ENCODE assay signal across 18 cellular contexts in genomic region chr9:96758845-96759673, GRCh38. TPM values are rescaled to one million over a fixed set of nuclear protein-coding genes. Genes with fewer than 3 reads are reported as not detected.
DNase-seq lines count a peak whose midpoint lies in the region; ATAC-seq, FAIRE-seq and TF ChIP-seq lines count a peak whose summit lies in the region.
"Had no signal": no experiment of that assay in that cellular context is flagged by ENCODE, and none has a peak within 500 bp of the region (broad histone marks: within the 10 kb centered on the region; RNA-seq: fewer than 3 reads in every experiment).

No MANE protein-coding gene starts in this region.

- H2AK5ac ChIP-seq in H1 (ENCODE audit: low read depth, low read length), result no peak overlapping the region
- no peak overlapping the region for H2AK5ac ChIP-seq in mesendoderm (ENCODE audit: low read length)

- no peak overlapping the region for H2BK20ac ChIP-seq in H1 (ENCODE audit: low read length)

- WGBS in HUES64, result 96% methylated on average over 8 of the region's 9 CpGs
- WGBS in H1 (ENCODE audit: extremely low coverage in 1 of 2, insufficient coverage in 1 of 2, insufficient read length in 1 of 2, insufficient replicate concordance in 2 of 2, low coverage in 1 of 2, low lambda C conversion rate in 2 of 2, missing lambda C conversion rate in 1 of 2), 2 experiments, result 89% methylated on average over 9 of the region's 9 CpGs; no CpG with 5 or more reads in 1 of the 2 experiments
- WGBS in mesendoderm (ENCODE audit: extremely low coverage, insufficient coverage, low lambda C conversion rate), result no CpG with 5 or more reads among the region's 9 CpGs

- TF ChIP-seq CTCF in H1 (IDR thresholded peaks at IDR 0.05; ENCODE audit: control extremely low read depth in 1 of 3, insufficient read depth in 1 of 3, low read depth in 1 of 3, low read length in 3 of 3), result no peak

- no peak overlapping the region for H2AFZ ChIP-seq in H1 (ENCODE audit: low read length)

- no peak for TF ChIP-seq POLR2A in H1 (IDR thresholded peaks at IDR 0.05; ENCODE audit: control extremely low read depth in 1 of 2, low read depth in 2 of 2, low read length in 2 of 2)

- H3K56ac ChIP-seq in H1 (replicated peaks; ENCODE audit: insufficient read length, low read depth, low read length), result no peak overlapping the region
- no peak overlapping the region for H3K56ac ChIP-seq in mesendoderm (ENCODE audit: low read length)

- H3K4me1 ChIP-seq in HUES64 (ENCODE audit: insufficient read depth, low read length) (no peaks in the 10 kb centered on the region), H1 (replicated peaks in 1 of 4; ENCODE audit: control insufficient read depth in 3 of 4, insufficient read depth in 4 of 4, low read length in 3 of 4) (no peaks in the 10 kb centered on the region), mesendoderm (ENCODE audit: control insufficient read depth, low read depth, low read length) (no peaks in the 10 kb centered on the region)
- H3K4me1 ChIP-seq: Peyer's patch, right atrium auricular region had no signal

- H3K9ac ChIP-seq in HUES64 (ENCODE audit: low read depth, low read length) (no peak overlapping the region), H1 (replicated peaks in 1 of 4; ENCODE audit: extremely low read depth in 1 of 4, low read depth in 3 of 4, low read length in 3 of 4) (no peak overlapping the region), mesendoderm (ENCODE audit: low read length) (no peak overlapping the region)

- no peak overlapping the region for H3K27ac ChIP-seq in HUES64 (ENCODE audit: low read depth, low read length)
- no peak overlapping the region for H3K27ac ChIP-seq in H1 (ENCODE audit: low read depth, low read length)
- no peak overlapping the region for H3K27ac ChIP-seq in mesendoderm (ENCODE audit: low read depth, low read length)
- H3K27ac ChIP-seq: Peyer's patch, right atrium auricular region had no signal

- H3K27me3 ChIP-seq in HUES64 (ENCODE audit: insufficient read depth, low read length) (no peaks in the 10 kb centered on the region), H1 (replicated peaks in 1 of 4; ENCODE audit: control insufficient read depth in 3 of 4, extremely low read depth in 1 of 4, insufficient read depth in 3 of 4, low read length in 3 of 4) (no peaks in the 10 kb centered on the region; a peak in 1 of 7 replicates), mesendoderm (ENCODE audit: insufficient read depth, low read length, poor library complexity) (no peaks in the 10 kb centered on the region)
- H3K27me3 ChIP-seq: Peyer's patch, right atrium auricular region had no signal

- CTCF ChIA-PET in H1 (lab: Charles Lee; ENCODE audit: partially characterized antibody), result no interaction called here

- ATAC-seq in GM18873 (IDR thresholded peaks at IDR 0.05; ENCODE audit: low FRiP score, unreplicated experiment), result no peak

- no peaks in the 10 kb centered on the region for H4K20me1 ChIP-seq in H1 (replicated peaks in 1 of 2; ENCODE audit: control insufficient read depth in 1 of 2, insufficient read depth in 2 of 2, low read length in 2 of 2)

- peaks cover 97% of the 10 kb centered on the region for H3K9me3 ChIP-seq in HUES64 (ENCODE audit: insufficient read depth, low read depth, low read length)
- H3K9me3 ChIP-seq in H1 (ENCODE audit: insufficient read depth in 2 of 2, low read depth in 1 of 2, low read length in 1 of 2), result peaks cover 89 to 90% of the 10 kb centered on the region in 2 experiments

- H3K4me3 ChIP-seq in HUES64 (ENCODE audit: low read length) (0 out of 2 replicates have a peak overlapping the region, but pooled peaks have one; percentile 32), H1 (ENCODE audit: extremely low read depth in 1 of 4, insufficient read depth in 2 of 4, low read depth in 3 of 4, low read length in 4 of 4) (peak overlapping the region in 1 of 4 experiments; percentile 37; a peak in 1 of 8 replicates), mesendoderm (ENCODE audit: low read length) (peak overlapping the region; percentile 18)
- H3K4me3 ChIP-seq: Peyer's patch, right atrium auricular region had no signal

- DNase-seq in Caki2 (ENCODE audit: low read depth), result peak; percentile 39
- DNase-seq in H1 (ENCODE audit: low read depth in 1 of 2, low spot score in 2 of 2), result no peak
- peak; percentile 35 for DNase-seq in mesendoderm
- no peak for DNase-seq in G401 (ENCODE audit: low spot score)
- DNase-seq in 8988T, result no peak
- DNase-seq: activated T-cell treated with anti-CD3 and anti-CD28 coated beads, Interleukin-2, amount 50 U/mL, for 1 hour; AML-193; caudate nucleus; HFFc6; MM.1S; NCI-H187; NCI-H524 treated with DMSO at 0.1 percent for 48 hours; Peyer's patch; stimulated activated CD4-positive, alpha-beta T cell treated with anti-CD3 and anti-CD28 coated beads, Interleukin-2, amount 100 ng/mL, for 24 hours had no signal

- H2BK5ac ChIP-seq in H1 (ENCODE audit: low read depth, low read length) (no peak overlapping the region), mesendoderm (ENCODE audit: low read length) (no peak overlapping the region)

- POLR2A ChIA-PET in H1 (lab: Charles Lee; ENCODE audit: partially characterized antibody), result no interaction called here

- no peak for TF ChIP-seq EP300 in H1 (IDR thresholded peaks at IDR 0.05; ENCODE audit: borderline replicate concordance in 1 of 2, low read depth in 2 of 2, low read length in 2 of 2)

- no peaks in the 10 kb centered on the region for H3K79me2 ChIP-seq in H1 (ENCODE audit: control insufficient read depth in 1 of 2, insufficient read depth in 2 of 2, low read length in 2 of 2)
- H3K79me2 ChIP-seq in mesendoderm (ENCODE audit: control insufficient read depth, insufficient read depth, low read length), result no peaks in the 10 kb centered on the region

- no peak overlapping the region for H2BK120ac ChIP-seq in H1 (replicated peaks; ENCODE audit: low read depth, low read length)
- H2BK120ac ChIP-seq in mesendoderm (ENCODE audit: low read depth, low read length), result no peak overlapping the region

- no peak overlapping the region for H2BK12ac ChIP-seq in H1 (ENCODE audit: low read depth, low read length)

- no peak overlapping the region for H3K4me2 ChIP-seq in H1 (ENCODE audit: insufficient read depth in 1 of 2, low read depth in 2 of 2, low read length in 2 of 2)
- H3K4me2 ChIP-seq in mesendoderm (ENCODE audit: low read length), result no peak overlapping the region

- TF ChIP-seq RAD21 in H1 (IDR thresholded peaks at IDR 0.05 in 1 of 2, conservative IDR thresholded peaks at IDR 0.05 in 1 of 2; ENCODE audit: low read depth in 2 of 2, low read length in 2 of 2), result no peak

- no peak overlapping the region for H3K18ac ChIP-seq in H1 (ENCODE audit: extremely low read depth, low read length)
- H3K18ac ChIP-seq in mesendoderm (ENCODE audit: low read length), result no peak overlapping the region

- no peak overlapping the region for H3K23ac ChIP-seq in H1 (ENCODE audit: insufficient read length)
- H3K23ac ChIP-seq in mesendoderm (ENCODE audit: low read length), result no peak overlapping the region

- H3K36me3 ChIP-seq in HUES64 (ENCODE audit: insufficient read depth, low read length) (peaks cover 83% of the 10 kb centered on the region), H1 (ENCODE audit: control insufficient read depth in 2 of 4, insufficient read depth in 4 of 4, low read length in 3 of 4) (peaks cover 14 to 81% (median 48%) of the 10 kb centered on the region in 4 experiments), mesendoderm (ENCODE audit: control insufficient read depth, insufficient read depth, low read length) (peaks cover 8% of the 10 kb centered on the region)

- no peak overlapping the region for H4K91ac ChIP-seq in H1 (replicated peaks; ENCODE audit: insufficient read length, low read length)

- in situ Hi-C loops in Caki2 (cut with HindIII; ENCODE audit: low pct_unique_long_range_greater_than_20kb, low sequenced_read_pairs), result no loop called here
- in situ Hi-C loops in G401 (cut with HindIII; ENCODE audit: low sequenced_read_pairs), result no loop called here

- H4K8ac ChIP-seq in H1 (ENCODE audit: extremely low read depth, insufficient read depth, low read length) (no peak overlapping the region), mesendoderm (ENCODE audit: low read depth, low read length) (no peak overlapping the region)

- no peak overlapping the region for H3K4ac ChIP-seq in H1 (replicated peaks; ENCODE audit: insufficient read length, low read depth, low read length)
- no peak overlapping the region for H3K4ac ChIP-seq in mesendoderm (ENCODE audit: low read depth, low read length)

- FAIRE-seq in H1 (lab: Jason Lieb, UNC), result peak; percentile 24
- FAIRE-seq: TTC549 had no signal

- H4K5ac ChIP-seq in H1 (ENCODE audit: insufficient read length, low read depth, low read length), result no peak overlapping the region
- no peak overlapping the region for H4K5ac ChIP-seq in mesendoderm (ENCODE audit: low read length)

- H2BK15ac ChIP-seq in H1 (ENCODE audit: low read length) (no peak overlapping the region), mesendoderm (replicated peaks; ENCODE audit: low read depth) (no peak overlapping the region)

- H3K14ac ChIP-seq in H1 (ENCODE audit: insufficient read length), result no peak overlapping the region

- H3K79me1 ChIP-seq in H1 (ENCODE audit: low read depth, low read length) (no peaks in the 10 kb centered on the region), mesendoderm (ENCODE audit: low read length) (no peaks in the 10 kb centered on the region)

- no peaks in the 10 kb centered on the region for H3K23me2 ChIP-seq in H1 (ENCODE audit: low read depth, low read length)

TF ChIP-seq in H1, 55 proteins besides CTCF, POLR2A, EP300 and RAD21:
- TF ChIP-seq MAX (IDR thresholded peaks at IDR 0.05) (no peak), RFX5 (IDR thresholded peaks at IDR 0.05; ENCODE audit: borderline replicate concordance, low read depth, low read length) (no peak), ZNF274 (IDR thresholded peaks at IDR 0.05; ENCODE audit: borderline replicate concordance, extremely low read depth, low read length) (peak; percentile 97), JUND (IDR thresholded peaks at IDR 0.05; ENCODE audit: low read length) (no peak)
TF ChIP-seq in H1: peak in this region for 1.

RNA-seq across cellular contexts. Expression of gene ZNF510, which starts 18.8 kb away (rescaled TPM):
- total RNA-seq in Caki2 (2014; rRNA removed; shearing (Covaris generic); ENCODE audit: low replicate concordance), result 3.0 and 5.8 TPM in 2 replicates
- 8.6 TPM for polyA plus RNA-seq in HUES64 (2013, experiment 1 of 2)
- 11.1 TPM for polyA plus RNA-seq in HUES64 (2013, experiment 2 of 2)
- total RNA-seq in H1 (2021; fragmentation: NEBNext Ultra II Directional; extraction: Animal tissue kit (Norgen Biotek cat#: 25700)), result 16.1 and 16.8 TPM in 2 replicates
- 3.3 and 5.3 TPM in 2 replicates for polyA plus RNA-seq in H1 (2011; rRNA removed)
- 5.9 TPM for polyA plus RNA-seq in H1 (2011; cell fraction: cytosol; rRNA removed)
- polyA plus RNA-seq in H1 (2011; cell fraction: nucleus; rRNA removed), result 15.9 TPM
- polyA plus RNA-seq in H1 (2012, experiment 1 of 2), result 5.9 to 9.6 TPM (median 8.8 TPM) in 4 replicates
- polyA plus RNA-seq in H1 (2012, experiment 2 of 2), result 0.26 TPM
- 6.4 TPM for polyA plus RNA-seq in H1 (2013, experiment 1 of 2)
- polyA plus RNA-seq in H1 (2013, experiment 2 of 2), result 6.3 TPM
- polyA minus RNA-seq in H1 (2011; rRNA and poly(A)+ RNA removed), result 46.6 and 58.2 TPM in 2 replicates
- polyA minus RNA-seq in H1 (2011; cell fraction: cytosol; rRNA and poly(A)+ RNA removed), result 8.5 TPM
- 71.1 TPM for polyA minus RNA-seq in H1 (2011; cell fraction: nucleus; rRNA and poly(A)+ RNA removed)
- 5.4 TPM for polyA plus RNA-seq in mesendoderm (2013, experiment 1 of 2)
- 5.4 TPM for polyA plus RNA-seq in mesendoderm (2013, experiment 2 of 2)
- 5.6 and 15.8 TPM in 2 replicates for total RNA-seq in G401 (2014; rRNA removed; shearing (Covaris generic))

Comparison
In these comparisons a context has a peak if more than half of its experiments do, and no peak if none do; other contexts are left out.
1. DNase-seq: peak in Caki2 (single experiment) and mesendoderm (single experiment); none in H1 (0 of 2), G401 (single experiment) and 8988T (single experiment).